In genomic region chr7:69695998-69696657, GRCh38 we compare ENCODE assay signal across 11 cellular contexts.
DNase-seq lines count a peak whose midpoint lies in the region; ATAC-seq and TF ChIP-seq lines count a peak whose summit lies in the region.
"Had no signal": no experiment of that assay in that cellular context is flagged by ENCODE, and none has a peak within 500 bp of the region (broad histone marks: within the 10 kb centered on the region; RNA-seq: fewer than 3 reads in every experiment).

No MANE protein-coding gene starts in this region.

- peak; percentile 85 for ATAC-seq in GM19043 (IDR thresholded peaks at IDR 0.05; ENCODE audit: low read depth, unreplicated experiment)
- peak; percentile 86 for ATAC-seq in HG02870 (IDR thresholded peaks at IDR 0.05; ENCODE audit: unreplicated experiment)
- ATAC-seq: Panc1 had no signal

- H3F3A ChIP-seq in Loucy (ENCODE audit: low read depth): 0 out of 2 replicates have a peak, but pooled peaks cover 9% of the 10 kb centered on the region

- H3K27me3 ChIP-seq in BLaER1 treated with 17β-estradiol and CSF1 and Interleukin-3, amounts not matched to agents 10 nM and 100 nM: no peaks in the 10 kb centered on the region
- no peaks in the 10 kb centered on the region for H3K27me3 ChIP-seq in Loucy (ENCODE audit: insufficient read depth, low read length, poor library complexity, severe bottlenecking)
- H3K27me3 ChIP-seq in stomach: no peaks in the 10 kb centered on the region

- H3K9me3 ChIP-seq in BLaER1 treated with 17β-estradiol and CSF1 and Interleukin-3, amounts not matched to agents 10 nM and 100 nM (replicated peaks in 1 of 11): peaks cover 3 to 8% (median 5%) of the 10 kb centered on the region in 11 experiments; a peak in 20 of 22 replicates
- H3K9me3 ChIP-seq in Loucy (ENCODE audit: insufficient read depth, low read depth, low read length) (no peaks in the 10 kb centered on the region), stomach (no peaks in the 10 kb centered on the region)
- H3K9me3 ChIP-seq: thoracic aorta had no signal

- TF ChIP-seq POLR2A in stomach (IDR thresholded peaks at IDR 0.05): no peak

- peak overlapping the region; percentile 49 to 86 (median 77) for H3K4me2 ChIP-seq in BLaER1 treated with 17β-estradiol and CSF1 and Interleukin-3, amounts not matched to agents 10 nM and 100 nM
- peak overlapping the region; percentile 73 for H3K4me2 ChIP-seq in Loucy (ENCODE audit: low read depth, low read length, poor library complexity, severe bottlenecking)

- no peak overlapping the region for H2AFZ ChIP-seq in Loucy (ENCODE audit: low read length)

- peaks cover 87% of the 10 kb centered on the region for H3K79me2 ChIP-seq in Loucy (ENCODE audit: insufficient read depth, low read length)

- peak overlapping the region in 2 of 10 experiments; percentile 14 to 37; a peak in 3 of 20 replicates for H3K4me3 ChIP-seq in BLaER1 treated with 17β-estradiol and CSF1 and Interleukin-3, amounts not matched to agents 10 nM and 100 nM
- H3K4me3 ChIP-seq in Loucy (ENCODE audit: low read length, poor library complexity, severe bottlenecking) (peak overlapping the region; percentile 60), stomach (no peak overlapping the region)
- H3K4me3 ChIP-seq: thoracic aorta had no signal

- no peak for TF ChIP-seq EP300 in stomach (IDR thresholded peaks at IDR 0.05)

- 59 to 85% (median 66%) methylated on average over 8 of the region's 8 CpGs for WGBS in stomach, 5 donors

- TF ChIP-seq CTCF in Loucy (conservative IDR thresholded peaks at IDR 0.05; ENCODE audit: low read length) (no peak), stomach (IDR thresholded peaks at IDR 0.05) (no peak)

- H3K9ac ChIP-seq in BLaER1 treated with 17β-estradiol and CSF1 and Interleukin-3, amounts not matched to agents 10 nM and 100 nM: peak overlapping the region in 5 of 11 experiments; percentile 9 to 42 (median 29); a peak in 9 of 22 replicates
- peak overlapping the region; percentile 51 for H3K9ac ChIP-seq in Loucy (ENCODE audit: low read depth, low read length, poor library complexity, severe bottlenecking)

- peaks cover 36 to 77% (median 66%) of the 10 kb centered on the region in 10 experiments for H3K4me1 ChIP-seq in BLaER1 treated with 17β-estradiol and CSF1 and Interleukin-3, amounts not matched to agents 10 nM and 100 nM
- H3K4me1 ChIP-seq in Loucy (ENCODE audit: insufficient read depth, low read length, poor library complexity, severe bottlenecking) (peaks cover 61% of the 10 kb centered on the region), stomach (no peaks in the 10 kb centered on the region)

- peaks cover 0 to 53% (median 31%) of the 10 kb centered on the region in 11 experiments; a peak in 10 of 22 replicates for H4K20me1 ChIP-seq in BLaER1 treated with 17β-estradiol and CSF1 and Interleukin-3, amounts not matched to agents 10 nM and 100 nM
- H4K20me1 ChIP-seq in Loucy (ENCODE audit: insufficient read depth, low read length, poor library complexity, severe bottlenecking): no peaks in the 10 kb centered on the region

- peak overlapping the region in 6 of 11 experiments; percentile 14 to 52 (median 32); a peak in 9 of 22 replicates for H3K27ac ChIP-seq in BLaER1 treated with 17β-estradiol and CSF1 and Interleukin-3, amounts not matched to agents 10 nM and 100 nM
- H3K27ac ChIP-seq in stomach: no peak overlapping the region
- H3K27ac ChIP-seq: thoracic aorta had no signal

- intact Hi-C loops in stomach (cut with DNase I; ENCODE audit: low total_unique reads): no loop called here

- no peak for DNase-seq in activated naive CD4-positive, alpha-beta T cell treated with Interleukin-2 at 50 U/mL for 16 hours
- DNase-seq in stomach (no peak), NCI-H1694 (lab: John Stamatoyannopoulos, UW) (no peak), DMS 273 treated with DMSO at 0.1 percent for 48 hours (lab: John Stamatoyannopoulos, UW) (no peak)
- DNase-seq: HFFc6 had no signal

- H3K36me3 ChIP-seq in BLaER1 treated with 17β-estradiol and CSF1 and Interleukin-3, amounts not matched to agents 10 nM and 100 nM: peaks cover 0 to 8% (median 5%) of the 10 kb centered on the region in 11 experiments; a peak in 15 of 22 replicates
- H3K36me3 ChIP-seq in Loucy (ENCODE audit: insufficient read depth, low read length): no peaks in the 10 kb centered on the region
- no peaks in the 10 kb centered on the region for H3K36me3 ChIP-seq in stomach
- H3K36me3 ChIP-seq: thoracic aorta had no signal

- no peaks in the 10 kb centered on the region for H3K9me2 ChIP-seq in Loucy (replicated peaks; ENCODE audit: low read depth, low read length)

Comparison
In these comparisons a context has a peak if more than half of its experiments do, and no peak if none do; other contexts are left out.
1. H3K27ac ChIP-seq: peak in BLaER1 treated with 17β-estradiol and CSF1 and Interleukin-3, amounts not matched to agents 10 nM and 100 nM (6 of 11); none in stomach (0 of 5).